In the genomic region with DNA sequence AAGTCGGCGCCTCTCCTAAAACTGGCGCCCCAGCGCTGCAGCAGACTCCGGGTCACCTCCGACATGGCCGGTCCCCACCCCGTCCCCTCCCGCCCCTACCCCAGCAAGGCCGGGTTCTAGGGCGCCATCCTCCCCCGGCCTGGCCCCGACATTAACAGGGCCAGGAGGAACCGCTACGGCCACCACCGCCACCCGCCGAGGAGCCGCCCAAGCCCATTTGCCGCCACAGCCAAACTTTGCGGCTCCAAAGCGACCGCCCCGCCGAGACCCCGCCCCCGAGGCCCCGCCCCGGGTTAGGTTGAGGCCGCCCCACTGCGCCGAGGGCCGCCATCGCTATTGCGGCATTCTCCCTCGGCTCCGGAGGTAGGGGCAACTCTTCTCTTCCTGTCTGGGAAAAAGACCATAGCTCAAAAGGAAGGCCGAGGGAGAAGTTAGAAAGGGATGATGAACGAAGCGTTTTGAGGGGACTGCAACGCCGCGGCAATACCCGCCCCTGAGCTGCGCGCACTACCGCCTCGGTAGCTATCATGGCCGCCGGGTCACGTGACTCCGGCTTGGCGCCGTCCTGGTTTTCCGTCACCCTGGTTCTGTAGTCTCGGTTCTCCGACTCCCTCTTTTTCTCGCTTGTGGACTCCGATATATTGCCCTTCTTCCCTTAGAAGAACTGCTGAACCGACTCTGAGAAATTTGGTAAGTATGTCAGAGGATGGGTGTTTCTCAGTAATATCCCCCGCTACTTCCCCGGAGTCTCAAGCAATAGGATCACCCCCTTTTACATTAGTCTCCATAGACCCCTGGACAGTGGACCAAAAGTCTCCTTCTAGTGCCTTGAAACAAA, we compare ENCODE assay signal across 1 cellular context.
A peak's percentile ranks its signal among the peaks of the same experiment; 100 is the strongest.
TF ChIP-seq lines count a peak whose summit lies in the region.

Gene AIDA, minus strand, starts transcription at position 239 of the 838 bp plus-strand sequence. Its CDS starts 174 bp downstream, at position 65.
Gene BROX, plus strand, starts transcription at position 312 of the 838 bp plus-strand sequence. CDS start 3,136 bp downstream, outside the sequence.

TF ChIP-seq in HEK293, 187 proteins besides CTCF, POLR2A, EP300 and RAD21 (continued from another document and continues in another):
- TF ChIP-seq PRDM4 (tag by site-specific recombination; IDR thresholded peaks at IDR 0.05) (no peak), ZBTB17 (tag by site-specific recombination; IDR thresholded peaks at IDR 0.05) (peak; percentile 95), SETDB1 (IDR thresholded peaks at IDR 0.05; ENCODE audit: insufficient read length, low read length) (no peak), KLF10 (tag by site-specific recombination; IDR thresholded peaks at IDR 0.05) (no peak; the same call in 1 of the 2 replicates), GLIS2 (tag by site-specific recombination; IDR thresholded peaks at IDR 0.05) (no peak), ZNF629 (tag by site-specific recombination; IDR thresholded peaks at IDR 0.05) (peak; percentile 68), ZNF404 (tag by site-specific recombination; IDR thresholded peaks at IDR 0.05) (no peak), ZBTB11 (tag by site-specific recombination; conservative IDR thresholded peaks at IDR 0.05; ENCODE audit: low read depth) (peak; percentile 60; the same call in 1 of the 2 replicates), ZNF26 (tag by site-specific recombination; IDR thresholded peaks at IDR 0.05) (no peak), ZNF530 (tag by site-specific recombination; IDR thresholded peaks at IDR 0.05; ENCODE audit: low read depth) (no peak), BCL11B (tag by site-specific recombination; IDR thresholded peaks at IDR 0.05; ENCODE audit: low read depth) (no peak), ZNF791 (tag by site-specific recombination; IDR thresholded peaks at IDR 0.05) (peak; percentile 77; the same call in 1 of the 2 replicates), PRDM6 (tag by site-specific recombination; IDR thresholded peaks at IDR 0.05) (no peak), ZSCAN18 (tag by site-specific recombination; IDR thresholded peaks at IDR 0.05) (0 out of 2 replicates have a peak, but pooled peaks have one; percentile 61), ZNF555 (tag by site-specific recombination; conservative IDR thresholded peaks at IDR 0.05) (no peak), ZNF624 (tag by site-specific recombination; IDR thresholded peaks at IDR 0.05) (no peak), ZNF221 (tag by site-specific recombination; IDR thresholded peaks at IDR 0.05; ENCODE audit: borderline replicate concordance) (no peak), ZNF211 (tag by site-specific recombination; IDR thresholded peaks at IDR 0.05; ENCODE audit: low read depth) (no peak), ZNF621 (tag by site-specific recombination; IDR thresholded peaks at IDR 0.05) (no peak), HOXD13 (CRISPR knock-in tag; IDR thresholded peaks at IDR 0.05; ENCODE audit: borderline replicate concordance) (no peak), OVOL3 (tag by site-specific recombination; IDR thresholded peaks at IDR 0.05) (peak; percentile 76; the same call in 1 of the 2 replicates), ZNF707 (tag by site-specific recombination; IDR thresholded peaks at IDR 0.05) (no peak), ZNF654 (tag by site-specific recombination; IDR thresholded peaks at IDR 0.05; ENCODE audit: low read depth) (no peak), ZNF174 (tag by site-specific recombination; IDR thresholded peaks at IDR 0.05) (no peak), ZNF335 (tag by site-specific recombination; conservative IDR thresholded peaks at IDR 0.05) (no peak), ZNF2 (tag by site-specific recombination; IDR thresholded peaks at IDR 0.05) (peak; percentile 74), ZNF513 (tag by site-specific recombination; IDR thresholded peaks at IDR 0.05) (no peak)
- TF ChIP-seq, protein P1, sequence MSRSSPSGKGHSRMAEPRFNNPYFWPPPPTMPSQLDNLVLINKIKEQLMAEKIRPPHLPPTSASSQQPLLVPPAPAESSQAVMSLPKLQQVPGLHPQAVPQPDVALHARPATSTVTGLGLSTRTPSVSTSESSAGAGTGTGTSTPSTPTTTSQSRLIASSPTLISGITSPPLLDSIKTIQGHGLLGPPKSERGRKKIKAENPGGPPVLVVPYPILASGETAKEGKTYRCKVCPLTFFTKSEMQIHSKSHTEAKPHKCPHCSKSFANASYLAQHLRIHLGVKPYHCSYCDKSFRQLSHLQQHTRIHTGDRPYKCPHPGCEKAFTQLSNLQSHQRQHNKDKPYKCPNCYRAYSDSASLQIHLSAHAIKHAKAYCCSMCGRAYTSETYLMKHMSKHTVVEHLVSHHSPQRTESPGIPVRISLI (tag by site-specific recombination; IDR thresholded peaks at IDR 0.05), result no peak
- TF ChIP-seq, protein P2, sequence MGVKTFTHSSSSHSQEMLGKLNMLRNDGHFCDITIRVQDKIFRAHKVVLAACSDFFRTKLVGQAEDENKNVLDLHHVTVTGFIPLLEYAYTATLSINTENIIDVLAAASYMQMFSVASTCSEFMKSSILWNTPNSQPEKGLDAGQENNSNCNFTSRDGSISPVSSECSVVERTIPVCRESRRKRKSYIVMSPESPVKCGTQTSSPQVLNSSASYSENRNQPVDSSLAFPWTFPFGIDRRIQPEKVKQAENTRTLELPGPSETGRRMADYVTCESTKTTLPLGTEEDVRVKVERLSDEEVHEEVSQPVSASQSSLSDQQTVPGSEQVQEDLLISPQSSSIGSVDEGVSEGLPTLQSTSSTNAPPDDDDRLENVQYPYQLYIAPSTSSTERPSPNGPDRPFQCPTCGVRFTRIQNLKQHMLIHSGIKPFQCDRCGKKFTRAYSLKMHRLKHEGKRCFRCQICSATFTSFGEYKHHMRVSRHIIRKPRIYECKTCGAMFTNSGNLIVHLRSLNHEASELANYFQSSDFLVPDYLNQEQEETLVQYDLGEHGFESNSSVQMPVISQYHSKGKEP (tag by site-specific recombination; IDR thresholded peaks at IDR 0.05), result no peak
- TF ChIP-seq, protein P3, sequence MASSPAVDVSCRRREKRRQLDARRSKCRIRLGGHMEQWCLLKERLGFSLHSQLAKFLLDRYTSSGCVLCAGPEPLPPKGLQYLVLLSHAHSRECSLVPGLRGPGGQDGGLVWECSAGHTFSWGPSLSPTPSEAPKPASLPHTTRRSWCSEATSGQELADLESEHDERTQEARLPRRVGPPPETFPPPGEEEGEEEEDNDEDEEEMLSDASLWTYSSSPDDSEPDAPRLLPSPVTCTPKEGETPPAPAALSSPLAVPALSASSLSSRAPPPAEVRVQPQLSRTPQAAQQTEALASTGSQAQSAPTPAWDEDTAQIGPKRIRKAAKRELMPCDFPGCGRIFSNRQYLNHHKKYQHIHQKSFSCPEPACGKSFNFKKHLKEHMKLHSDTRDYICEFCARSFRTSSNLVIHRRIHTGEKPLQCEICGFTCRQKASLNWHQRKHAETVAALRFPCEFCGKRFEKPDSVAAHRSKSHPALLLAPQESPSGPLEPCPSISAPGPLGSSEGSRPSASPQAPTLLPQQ (tag by site-specific recombination; IDR thresholded peaks at IDR 0.05), result peak; percentile 92
- TF ChIP-seq, protein P4, sequence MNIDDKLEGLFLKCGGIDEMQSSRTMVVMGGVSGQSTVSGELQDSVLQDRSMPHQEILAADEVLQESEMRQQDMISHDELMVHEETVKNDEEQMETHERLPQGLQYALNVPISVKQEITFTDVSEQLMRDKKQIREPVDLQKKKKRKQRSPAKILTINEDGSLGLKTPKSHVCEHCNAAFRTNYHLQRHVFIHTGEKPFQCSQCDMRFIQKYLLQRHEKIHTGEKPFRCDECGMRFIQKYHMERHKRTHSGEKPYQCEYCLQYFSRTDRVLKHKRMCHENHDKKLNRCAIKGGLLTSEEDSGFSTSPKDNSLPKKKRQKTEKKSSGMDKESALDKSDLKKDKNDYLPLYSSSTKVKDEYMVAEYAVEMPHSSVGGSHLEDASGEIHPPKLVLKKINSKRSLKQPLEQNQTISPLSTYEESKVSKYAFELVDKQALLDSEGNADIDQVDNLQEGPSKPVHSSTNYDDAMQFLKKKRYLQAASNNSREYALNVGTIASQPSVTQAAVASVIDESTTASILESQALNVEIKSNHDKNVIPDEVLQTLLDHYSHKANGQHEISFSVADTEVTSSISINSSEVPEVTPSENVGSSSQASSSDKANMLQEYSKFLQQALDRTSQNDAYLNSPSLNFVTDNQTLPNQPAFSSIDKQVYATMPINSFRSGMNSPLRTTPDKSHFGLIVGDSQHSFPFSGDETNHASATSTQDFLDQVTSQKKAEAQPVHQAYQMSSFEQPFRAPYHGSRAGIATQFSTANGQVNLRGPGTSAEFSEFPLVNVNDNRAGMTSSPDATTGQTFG (tag by site-specific recombination; IDR thresholded peaks at IDR 0.05; ENCODE audit: borderline replicate concordance), result no peak
